In the genomic region with DNA sequence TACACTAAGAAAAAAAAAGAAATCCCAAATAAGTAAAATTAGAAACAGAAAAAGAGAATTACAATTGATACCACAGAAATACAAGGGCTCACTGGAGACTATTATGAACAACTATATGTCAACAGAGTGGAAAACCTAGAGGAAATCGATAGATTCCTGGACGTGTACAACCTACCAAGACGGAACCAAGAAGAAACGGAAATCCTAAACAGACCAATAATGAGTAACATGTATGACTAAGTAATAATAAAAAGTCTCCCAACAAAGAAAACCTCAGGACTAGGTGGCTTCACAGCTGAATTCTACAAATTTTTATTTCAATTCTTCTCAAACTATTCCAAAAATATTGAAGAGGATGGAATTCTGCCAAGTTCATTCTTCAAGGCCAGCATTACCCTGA, we compare ENCODE assay signal across 18 cellular contexts. TPM values are rescaled to one million over a fixed set of nuclear protein-coding genes. Genes with fewer than 3 reads are reported as not detected.
A peak's percentile ranks its signal among the peaks of the same experiment; 100 is the strongest.
DNase-seq lines count a peak whose midpoint lies in the region; ATAC-seq and TF ChIP-seq lines count a peak whose summit lies in the region.
"Had no signal": no experiment of that assay in that cellular context is flagged by ENCODE, and none has a peak within 500 bp of the region (broad histone marks: within the 10 kb centered on the region; RNA-seq: fewer than 3 reads in every experiment).

No MANE protein-coding gene starts in this region.

- H3K27me3 Mint-ChIP-seq in HFFc6 (ENCODE audit: insufficient read depth): peaks cover 2% of the 10 kb centered on the region; the same call in 1 of the 2 replicates
- H3K27me3 Mint-ChIP-seq in T-helper 17 cell: no peaks in the 10 kb centered on the region

- peaks cover 18% of the 10 kb centered on the region for H3K36me3 Mint-ChIP-seq in HFFc6 (ENCODE audit: low read depth)
- H3K36me3 Mint-ChIP-seq in T-helper 17 cell (ENCODE audit: low read depth): no peaks in the 10 kb centered on the region
- H3K36me3 Mint-ChIP-seq: CD4-positive, alpha-beta memory T cell had no signal

- H3K27ac Mint-ChIP-seq in HFFc6 (peak overlapping the region; percentile 42; the same call in 1 of the 2 replicates), T-helper 17 cell (peak overlapping the region; percentile 14)
- H3K27ac Mint-ChIP-seq: CD4-positive, alpha-beta memory T cell had no signal

- peak; percentile 15 for DNase-seq in EH (ENCODE audit: low read depth)
- DNase-seq in HFFc6: no peak
- no peak for DNase-seq in T-helper 17 cell
- peak; percentile 47 for DNase-seq in iris pigment epithelial cell (ENCODE audit: low read depth)
- no peak for DNase-seq in AG20443 (ENCODE audit: low spot score)
- no peak for DNase-seq in 8988T
- DNase-seq in stimulated activated CD4-positive, alpha-beta T cell treated with anti-CD3 and anti-CD28 coated beads, Interleukin-4, amount 100 ng/mL, for 24 hours: no peak
- DNase-seq: ACHN; C1 segment of cervical spinal cord; Calu3; CD4-positive, alpha-beta memory T cell; COR-L47; DMS53; DMS79 treated with DMSO at 0.1 percent for 48 hours; GF-D8; GOT3 had no signal

- peaks cover 16% of the 10 kb centered on the region for H3K9me3 Mint-ChIP-seq in HFFc6

- H3K4me1 Mint-ChIP-seq in HFFc6 (ENCODE audit: low read depth): peaks cover 58% of the 10 kb centered on the region
- no peaks in the 10 kb centered on the region for H3K4me1 Mint-ChIP-seq in T-helper 17 cell

- no peak for ATAC-seq in T-helper 17 cell
- ATAC-seq: A549 had no signal

- H3K4me3 Mint-ChIP-seq in HFFc6: peak overlapping the region; percentile 29; the same call in 1 of the 2 replicates
- no peak overlapping the region for H3K4me3 Mint-ChIP-seq in T-helper 17 cell
- H3K4me3 Mint-ChIP-seq: CD4-positive, alpha-beta memory T cell had no signal

- no peaks in the 10 kb centered on the region for H3K9me3 ChIP-seq in T-helper 17 cell (ENCODE audit: control insufficient read depth, low read length, poor library complexity, severe bottlenecking)
- H3K9me3 ChIP-seq: A549, HAP-1 had no signal

- TF ChIP-seq CTCF in HFFc6 (IDR thresholded peaks at IDR 0.05): no peak

RNA-seq across cellular contexts. Expression of a gene that starts 13.9 kb away (rescaled TPM):
- 10 to 100 TPM; 23.2 to 28.9 (median 26.3) TPM for total RNA-seq in HFFc6 (2021; fragmentation: NEBNext Ultra II Directional; extraction: Animal tissue kit (Norgen Biotek cat#: 25700))
- 1 to 10 TPM; 4.1 to 6.0 TPM for total RNA-seq in T-helper 17 cell

Comparison
In these comparisons a context has a peak if more than half of its experiments do, and no peak if none do; other contexts are left out.
1. DNase-seq: peak in EH (single experiment) and iris pigment epithelial cell (single experiment); none in HFFc6 (single experiment), T-helper 17 cell (0 of 3), AG20443 (single experiment), 8988T (single experiment) and stimulated activated CD4-positive, alpha-beta T cell treated with anti-CD3 and anti-CD28 coated beads, Interleukin-4, amount 100 ng/mL, for 24 hours (single experiment).